ENCODE assay signal across 26 cellular contexts in genomic region chr2:60437080-60437765, GRCh38.
DNase-seq lines count a peak whose midpoint lies in the region; ATAC-seq and TF ChIP-seq lines count a peak whose summit lies in the region.
"Had no signal": no experiment of that assay in that cellular context is flagged by ENCODE, and none has a peak within 500 bp of the region (broad histone marks: within the 10 kb centered on the region; RNA-seq: fewer than 3 reads in every experiment).

No MANE protein-coding gene starts in this region.

- peak overlapping the region; percentile 63 for H3K4me2 ChIP-seq in OCI-LY7 (ENCODE audit: low read length)
- H3K4me2 ChIP-seq: KMS-11 had no signal

- CTCF ChIA-PET in OCI-LY7 (lab: Charles Lee; ENCODE audit: unreplicated experiment), result interaction anchor here (0.7 to 1.1 kb wide), 2 partner anchors 9 to 47 kb away, joined by 3 read pairs; no protein-coding TSS in a partner anchor

- no peaks in the 10 kb centered on the region for H3K9me2 ChIP-seq in OCI-LY7 (ENCODE audit: insufficient read depth, low read length)

- peak overlapping the region; percentile 29; the same call in 1 of the 2 replicates for H2AFZ ChIP-seq in OCI-LY7 (ENCODE audit: low read length)

- no peak overlapping the region for H3K27ac Mint-ChIP-seq in endodermal cell
- H3K27ac Mint-ChIP-seq in stimulated activated memory B cell treated with anti-CD40 and anti-IgM and Interleukin-4, amounts not matched to agents 10 μg/mL and 1 μg/mL and 100 μg/mL, for 72 hours, result peak overlapping the region; percentile 97

- H3K9ac ChIP-seq in endodermal cell (ENCODE audit: extremely low read depth, low read length, poor library complexity, severe bottlenecking), result no peak overlapping the region
- no peak overlapping the region for H3K9ac ChIP-seq in colonic mucosa (ENCODE audit: low read depth in 2 of 2, low read length in 2 of 2)
- H3K9ac ChIP-seq: KMS-11 had no signal

- H3K4me3 Mint-ChIP-seq in endodermal cell, result no peak overlapping the region
- no peak overlapping the region for H3K4me3 Mint-ChIP-seq in stimulated activated memory B cell treated with anti-CD40 and anti-IgM and Interleukin-4, amounts not matched to agents 10 μg/mL and 1 μg/mL and 100 μg/mL, for 72 hours
- H3K4me3 Mint-ChIP-seq: CD8-positive, alpha-beta memory T cell had no signal

- POLR2A ChIA-PET in OCI-LY7 (lab: Charles Lee), result interaction anchor here (0.8 to 2.3 kb wide), 7 partner anchors 9 to 102 kb away, joined by 3 to 14 read pairs (median 3); no protein-coding TSS in a partner anchor

- intact Hi-C loops in OCI-LY7 (cut with micrococcal nuclease; ENCODE audit: unreplicated experiment), result loop anchor here (5.0 kb wide), 1 partner anchor 95 kb away; no protein-coding TSS in a partner anchor
- intact Hi-C loops in colonic mucosa (cut with DNase I), result no loop called here
- intact Hi-C loops in body of pancreas (cut with DNase I), result no loop called here

- H3K9me3 ChIP-seq in OCI-LY7 (ENCODE audit: low read length) (no peaks in the 10 kb centered on the region), endodermal cell (ENCODE audit: control insufficient read depth, low read length) (no peaks in the 10 kb centered on the region), colonic mucosa (no peaks in the 10 kb centered on the region), body of pancreas (no peaks in the 10 kb centered on the region)

- DNase-seq in NCI-H82 (lab: John Stamatoyannopoulos, UW) (peak; percentile 13), NCI-H82 treated with DMSO at 0.1 percent for 48 hours (lab: John Stamatoyannopoulos, UW; ENCODE audit: unreplicated experiment) (no peak), OCI-LY7 (ENCODE audit: low spot score) (peak; percentile 48), endodermal cell (peak; percentile 54), colonic mucosa (no peak), body of pancreas (no peak), cerebellum (ENCODE audit: low spot score) (no peak)
- DNase-seq: ACHN; Calu3; CD8-positive, alpha-beta memory T cell; H7; MV-4-11; NCI-H1694; NCI-H2081; NCI-H2171; NCI-H345; NCI-H524; NCI-H774; PC-3; SIG-M5 had no signal

- H3K27me3 Mint-ChIP-seq in endodermal cell (ENCODE audit: insufficient read depth), result peaks cover 17% of the 10 kb centered on the region
- H3K27me3 Mint-ChIP-seq in stimulated activated memory B cell treated with anti-CD40 and anti-IgM and Interleukin-4, amounts not matched to agents 10 μg/mL and 1 μg/mL and 100 μg/mL, for 72 hours, result no peaks in the 10 kb centered on the region

- peaks cover 48% of the 10 kb centered on the region for H3K4me1 Mint-ChIP-seq in endodermal cell
- peaks cover 83% of the 10 kb centered on the region for H3K4me1 Mint-ChIP-seq in stimulated activated memory B cell treated with anti-CD40 and anti-IgM and Interleukin-4, amounts not matched to agents 10 μg/mL and 1 μg/mL and 100 μg/mL, for 72 hours
- H3K4me1 Mint-ChIP-seq: CD8-positive, alpha-beta memory T cell had no signal

- peaks cover 55% of the 10 kb centered on the region for H3K4me1 ChIP-seq in OCI-LY7 (ENCODE audit: insufficient read depth, low read length, poor library complexity, severe bottlenecking)
- peaks cover 8% of the 10 kb centered on the region for H3K4me1 ChIP-seq in endodermal cell (ENCODE audit: control insufficient read depth, insufficient read depth, low read length)
- H3K4me1 ChIP-seq in colonic mucosa, result no peaks in the 10 kb centered on the region
- H3K4me1 ChIP-seq in body of pancreas, result no peaks in the 10 kb centered on the region

- H3K27me3 ChIP-seq in endodermal cell (ENCODE audit: control insufficient read depth, insufficient read depth, low read length, poor library complexity, severe bottlenecking), result peaks cover 6% of the 10 kb centered on the region
- no peaks in the 10 kb centered on the region for H3K27me3 ChIP-seq in colonic mucosa
- no peaks in the 10 kb centered on the region for H3K27me3 ChIP-seq in body of pancreas

- no peaks in the 10 kb centered on the region for H3K79me2 ChIP-seq in OCI-LY7 (ENCODE audit: insufficient read depth, low read depth, low read length)

- WGBS in endodermal cell (ENCODE audit: insufficient coverage in 1 of 2, insufficient read length in 1 of 2), 2 experiments, result 70 to 78% methylated on average over 2 to 7 of the region's 7 CpGs
- 79% methylated on average over 7 of the region's 7 CpGs for WGBS in body of pancreas, 2 donors

- ATAC-seq in stimulated activated memory B cell treated with anti-CD40 and anti-IgM and Interleukin-4, amounts not matched to agents 10 μg/mL and 1 μg/mL and 100 μg/mL, for 72 hours, result no peak
- ATAC-seq in body of pancreas, result no peak
- ATAC-seq: GM12878, PC-3 had no signal

- H3K36me3 ChIP-seq in OCI-LY7 (ENCODE audit: insufficient read depth, low read length) (no peaks in the 10 kb centered on the region), endodermal cell (ENCODE audit: control insufficient read depth, insufficient read depth, low read length) (no peaks in the 10 kb centered on the region), colonic mucosa (no peaks in the 10 kb centered on the region), body of pancreas (replicated peaks in 1 of 2; ENCODE audit: insufficient read depth in 1 of 2, low read depth in 2 of 2) (no peaks in the 10 kb centered on the region)

- H3K27ac ChIP-seq in OCI-LY7 (ENCODE audit: low read depth, low read length, poor library complexity, severe bottlenecking) (peak overlapping the region; percentile 26), endodermal cell (ENCODE audit: low read depth, low read length) (no peak overlapping the region), colonic mucosa (no peak overlapping the region), body of pancreas (no peak overlapping the region)
- H3K27ac ChIP-seq: 22Rv1, C4-2B, KMS-11, RWPE1 had no signal

- H3K9me3 Mint-ChIP-seq in endodermal cell, result no peaks in the 10 kb centered on the region
- H3K9me3 Mint-ChIP-seq in stimulated activated memory B cell treated with anti-CD40 and anti-IgM and Interleukin-4, amounts not matched to agents 10 μg/mL and 1 μg/mL and 100 μg/mL, for 72 hours, result no peaks in the 10 kb centered on the region
- H3K9me3 Mint-ChIP-seq: CD8-positive, alpha-beta memory T cell had no signal

- H4K20me1 ChIP-seq in OCI-LY7 (ENCODE audit: insufficient read depth, low read length), result no peaks in the 10 kb centered on the region

- BruUV-seq in OCI-LY7 (replicated peaks; lab: Mats Ljungman, UMichigan), result no TSS peak

- H3K36me3 Mint-ChIP-seq in endodermal cell (ENCODE audit: low read depth), result no peaks in the 10 kb centered on the region
- H3K36me3 Mint-ChIP-seq in stimulated activated memory B cell treated with anti-CD40 and anti-IgM and Interleukin-4, amounts not matched to agents 10 μg/mL and 1 μg/mL and 100 μg/mL, for 72 hours, result no peaks in the 10 kb centered on the region
- H3K36me3 Mint-ChIP-seq: CD8-positive, alpha-beta memory T cell had no signal

- no peak; the same call in 1 of the 2 replicates for TF ChIP-seq CTCF in OCI-LY7 (conservative IDR thresholded peaks at IDR 0.05; ENCODE audit: low read length)
- TF ChIP-seq CTCF in endodermal cell (conservative IDR thresholded peaks at IDR 0.05), result no peak
- TF ChIP-seq CTCF in colonic mucosa (IDR thresholded peaks at IDR 0.05), result no peak
- no peak for TF ChIP-seq CTCF in body of pancreas (IDR thresholded peaks at IDR 0.05)

- H3K4me3 ChIP-seq in OCI-LY7 (ENCODE audit: low read depth, low read length, poor library complexity, severe bottlenecking), result no peak overlapping the region
- H3K4me3 ChIP-seq in endodermal cell (ENCODE audit: low read length), result no peak overlapping the region
- H3K4me3 ChIP-seq in colonic mucosa, result no peak overlapping the region
- no peak overlapping the region for H3K4me3 ChIP-seq in body of pancreas
- H3K4me3 ChIP-seq: GM12878 had no signal

- TF ChIP-seq POLR2A in body of pancreas (IDR thresholded peaks at IDR 0.05), result no peak

Comparison
In these comparisons a context has a peak if more than half of its experiments do, and no peak if none do; other contexts are left out.
1. DNase-seq: peak in NCI-H82 (single experiment), OCI-LY7 (single experiment) and endodermal cell (single experiment); none in NCI-H82 treated with DMSO at 0.1 percent for 48 hours (single experiment), colonic mucosa (single experiment), body of pancreas (0 of 4) and cerebellum (single experiment).